Comparison of ENCODE assay signal across 18 cellular contexts in genomic region chrX:71955530-71956120, GRCh38.
"Had no signal": no experiment of that assay in that cellular context is flagged by ENCODE, and none has a peak within 500 bp of the region (broad histone marks: within the 10 kb centered on the region; RNA-seq: fewer than 3 reads in every experiment).

No MANE protein-coding gene starts in this region.

- H3K27ac Mint-ChIP-seq: naive thymus-derived CD8-positive, alpha-beta T cell had no signal

- H3K4me3 ChIP-seq: coronary artery, left lung, lung, mucosa of descending colon, psoas muscle, sigmoid colon, stomach, thoracic aorta, transverse colon had no signal

- H3K27ac ChIP-seq: coronary artery, left lung, psoas muscle, stomach, thoracic aorta, transverse colon had no signal

- H3K36me3 ChIP-seq: left lung, sigmoid colon, stomach, thoracic aorta, transverse colon had no signal

- H3K4me1 ChIP-seq: left lung, psoas muscle, transverse colon had no signal

- H3K36me3 Mint-ChIP-seq: naive thymus-derived CD8-positive, alpha-beta T cell had no signal

- H3K4me3 Mint-ChIP-seq: naive thymus-derived CD8-positive, alpha-beta T cell had no signal

- H3K9me3 Mint-ChIP-seq: naive thymus-derived CD8-positive, alpha-beta T cell had no signal

- H3K9me3 ChIP-seq: left lung, mucosa of descending colon, sigmoid colon, thoracic aorta, transverse colon had no signal

- H3K27me3 ChIP-seq: sigmoid colon, transverse colon had no signal

- ATAC-seq: left lung; mucosa of descending colon; naive thymus-derived CD8-positive, alpha-beta T cell; psoas muscle had no signal

- DNase-seq: central memory CD4-positive, alpha-beta T cell; effector CD4-positive, alpha-beta T cell; islet precursor cell; left lung; mucosa of descending colon; naive thymus-derived CD8-positive, alpha-beta T cell; psoas muscle; retina; sigmoid colon; small intestine; stimulated activated CD4-positive, alpha-beta T cell treated with anti-CD3 and anti-CD28 coated beads, Interleukin-12 subunit alpha, Interleukin-12 subunit beta, amount 100 ng/mL, for 4 hours; stimulated activated naive CD4-positive, alpha-beta T cell; stomach; substantia nigra; transverse colon had no signal
